Comparison of ENCODE assay signal across 15 cellular contexts in genomic region chr10:112519129-112519761, GRCh38.
DNase-seq lines count a peak whose midpoint lies in the region; ATAC-seq and TF ChIP-seq lines count a peak whose summit lies in the region.
"Had no signal": no experiment of that assay in that cellular context is flagged by ENCODE, and none has a peak within 500 bp of the region (broad histone marks: within the 10 kb centered on the region; RNA-seq: fewer than 3 reads in every experiment).

No MANE protein-coding gene starts in this region.

- H3K4me3 Mint-ChIP-seq in activated CD4-positive, alpha-beta T cell treated with anti-CD3 and anti-CD28 coated beads for 36 hours, result no peak overlapping the region
- no peak overlapping the region for H3K4me3 Mint-ChIP-seq in Caco-2 (ENCODE audit: unreplicated experiment)
- H3K4me3 Mint-ChIP-seq: endodermal cell, type B pancreatic cell had no signal

- H3K4me1 ChIP-seq in Karpas-422 (ENCODE audit: low read length) (no peaks in the 10 kb centered on the region), Caco-2 (peaks cover 9% of the 10 kb centered on the region; the same call in 1 of the 2 replicates)

- H3K27ac Mint-ChIP-seq in activated CD4-positive, alpha-beta T cell treated with anti-CD3 and anti-CD28 coated beads for 36 hours, result no peak overlapping the region
- H3K27ac Mint-ChIP-seq in Caco-2 (ENCODE audit: unreplicated experiment), result no peak overlapping the region
- H3K27ac Mint-ChIP-seq: endodermal cell, type B pancreatic cell had no signal

- H3K9me3 ChIP-seq in Karpas-422 (ENCODE audit: low read length) (no peaks in the 10 kb centered on the region), Caco-2 (no peaks in the 10 kb centered on the region)

- POLR2A ChIA-PET in activated CD4-positive, alpha-beta T cell treated with anti-CD3 and anti-CD28 coated beads for 36 hours (lab: Charles Lee), result no interaction called here
- POLR2A ChIA-PET in Caco-2 (lab: Charles Lee), result no interaction called here

- H3K36me3 Mint-ChIP-seq in activated CD4-positive, alpha-beta T cell treated with anti-CD3 and anti-CD28 coated beads for 36 hours (ENCODE audit: low read depth), result no peaks in the 10 kb centered on the region
- no peaks in the 10 kb centered on the region for H3K36me3 Mint-ChIP-seq in Caco-2 (ENCODE audit: insufficient read depth, unreplicated experiment)

- no peak overlapping the region for H3K4me2 ChIP-seq in Karpas-422 (ENCODE audit: low read depth, low read length, poor library complexity, severe bottlenecking)

- peak; percentile 99 for ATAC-seq in activated CD4-positive, alpha-beta T cell treated with anti-CD3 and anti-CD28 coated beads for 36 hours
- ATAC-seq in GM21423 (IDR thresholded peaks at IDR 0.05; ENCODE audit: unreplicated experiment) (peak; percentile 76), HG03439 (IDR thresholded peaks at IDR 0.05; ENCODE audit: unreplicated experiment) (peak; percentile 66), esophagus mucosa (peak; percentile 100)
- ATAC-seq: K562 had no signal

- H3K36me3 ChIP-seq in Karpas-422 (ENCODE audit: insufficient read depth, low read length) (no peaks in the 10 kb centered on the region), Caco-2 (ENCODE audit: control insufficient read depth, insufficient read depth, low read length) (no peaks in the 10 kb centered on the region)

- no TSS peak for BruUV-seq in Caco-2 (replicated peaks; lab: Mats Ljungman, UMichigan)

- H3K9me2 ChIP-seq in Karpas-422 (replicated peaks; ENCODE audit: insufficient read depth, low read length), result no peaks in the 10 kb centered on the region; the same call in 1 of the 2 replicates

- no peaks in the 10 kb centered on the region for H4K20me1 ChIP-seq in Karpas-422 (ENCODE audit: insufficient read depth, low read depth, low read length)

- H3K27ac ChIP-seq in Karpas-422 (ENCODE audit: low read length), result no peak overlapping the region

- no peaks in the 10 kb centered on the region for H3K27me3 ChIP-seq in Karpas-422 (ENCODE audit: low read length)
- H3K27me3 ChIP-seq in Caco-2 (replicated peaks; ENCODE audit: control insufficient read depth, insufficient read depth, low read length), result no peaks in the 10 kb centered on the region

- TF ChIP-seq CTCF in Caco-2 (IDR thresholded peaks at IDR 0.05; ENCODE audit: insufficient read depth in 1 of 2, low read depth in 1 of 2, low read length in 1 of 2, severe bottlenecking in 1 of 2, unreplicated experiment in 1 of 2), result no peak

- no peak overlapping the region for H3K9ac ChIP-seq in Karpas-422 (ENCODE audit: low read length)

- no peaks in the 10 kb centered on the region for H3K9me3 Mint-ChIP-seq in activated CD4-positive, alpha-beta T cell treated with anti-CD3 and anti-CD28 coated beads for 36 hours (ENCODE audit: low read depth)
- H3K9me3 Mint-ChIP-seq in Caco-2 (ENCODE audit: unreplicated experiment), result no peaks in the 10 kb centered on the region
- H3K9me3 Mint-ChIP-seq: endodermal cell, type B pancreatic cell had no signal

- H2AFZ ChIP-seq in Karpas-422 (ENCODE audit: low read length), result no peak overlapping the region

- intact Hi-C loops in activated CD4-positive, alpha-beta T cell treated with anti-CD3 and anti-CD28 coated beads for 36 hours (cut with DNase I, micrococcal nuclease), result loop anchor here (1.0 to 5.0 kb wide), 2 partner anchors 13 to 463 kb away; no protein-coding TSS in a partner anchor
- intact Hi-C loops in Caco-2 (cut with micrococcal nuclease; ENCODE audit: unreplicated experiment), result no loop called here

- peaks cover 23% of the 10 kb centered on the region for H3K79me2 ChIP-seq in Karpas-422 (ENCODE audit: low read length)

- CTCF ChIA-PET in activated CD4-positive, alpha-beta T cell treated with anti-CD3 and anti-CD28 coated beads for 36 hours (lab: Charles Lee), result interaction anchor here (0.7 to 1.1 kb wide), 2 partner anchors 14 to 22 kb away, joined by 4 read pairs; no protein-coding TSS in a partner anchor
- CTCF ChIA-PET in Caco-2 (lab: Charles Lee), result interaction anchor here (0.6 kb wide), 1 partner anchor 32 kb away, joined by 4 read pairs; no protein-coding TSS in a partner anchor

- H3K4me1 Mint-ChIP-seq in activated CD4-positive, alpha-beta T cell treated with anti-CD3 and anti-CD28 coated beads for 36 hours, result peaks cover 14% of the 10 kb centered on the region
- H3K4me1 Mint-ChIP-seq in Caco-2 (ENCODE audit: low read depth, unreplicated experiment), result peaks cover 4% of the 10 kb centered on the region

- H3K4me3 ChIP-seq in Karpas-422 (ENCODE audit: low read length) (no peak overlapping the region), Caco-2 (ENCODE audit: low read depth, low read length) (no peak overlapping the region)
- H3K4me3 ChIP-seq: K562 had no signal

- no peaks in the 10 kb centered on the region for H3K27me3 Mint-ChIP-seq in activated CD4-positive, alpha-beta T cell treated with anti-CD3 and anti-CD28 coated beads for 36 hours
- H3K27me3 Mint-ChIP-seq in Caco-2 (ENCODE audit: insufficient read depth, unreplicated experiment), result no peaks in the 10 kb centered on the region
- H3K27me3 Mint-ChIP-seq: type B pancreatic cell had no signal

- peak; percentile 44 for DNase-seq in activated CD4-positive, alpha-beta T cell treated with anti-CD3 and anti-CD28 coated beads for 36 hours
- no peak for DNase-seq in activated CD4-positive, alpha-beta T cell treated with anti-CD3 and anti-CD28 coated beads, Interleukin-2, amount 50 U/mL, for 4 hours
- no peak for DNase-seq in UCSD-AML1 (lab: John Stamatoyannopoulos, UW; ENCODE audit: unreplicated experiment)
- DNase-seq in Karpas-422, result no peak
- no peak for DNase-seq in Caco-2
- DNase-seq: activated CD4-positive, alpha-beta T cell treated with anti-CD3 and anti-CD28 coated beads for 1 hour; DMS 273 treated with DMSO at 0.1 percent for 48 hours; endodermal cell; NCI-H446 treated with DMSO at 0.1 percent for 48 hours; SHP77 had no signal
